In the genomic region with DNA sequence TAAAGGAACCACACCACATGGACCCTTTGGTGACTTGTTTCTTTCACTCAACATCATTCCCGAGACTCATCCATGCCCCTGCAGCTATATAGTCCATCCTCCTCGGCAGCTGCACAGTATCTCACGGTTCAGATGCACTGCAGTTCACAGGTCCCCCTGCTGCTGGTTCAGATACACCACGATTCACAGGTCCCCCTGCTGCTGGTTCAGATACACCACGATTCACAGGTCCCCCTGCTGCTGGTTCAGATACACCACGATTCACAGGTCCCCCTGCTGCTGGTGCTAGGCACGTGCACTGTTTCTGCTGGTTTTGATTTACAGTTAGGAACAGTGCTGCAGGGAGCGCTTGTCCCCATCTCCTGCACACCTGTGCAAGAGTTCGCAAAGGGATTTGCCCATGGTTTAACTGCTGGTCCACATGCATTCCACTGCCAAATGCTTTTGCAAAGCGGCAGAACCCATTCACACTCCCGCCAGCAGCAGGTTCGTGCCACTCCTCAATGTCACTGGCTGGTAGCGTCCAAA, we compare ENCODE assay signal across 8 cellular contexts. TPM values are rescaled to one million over a fixed set of nuclear protein-coding genes. Genes with fewer than 3 reads are reported as not detected.
DNase-seq lines count a peak whose midpoint lies in the region; ATAC-seq and TF ChIP-seq lines count a peak whose summit lies in the region.
"Had no signal": no experiment of that assay in that cellular context is flagged by ENCODE, and none has a peak within 500 bp of the region (broad histone marks: within the 10 kb centered on the region; RNA-seq: fewer than 3 reads in every experiment).

No MANE protein-coding gene starts in this region.

- intact Hi-C loops in heart left ventricle (cut with DNase I), result loop anchor here in 3 of 10 donors (5.0 to 10.0 kb wide), 4 partner anchors 41 to 59 kb away; partner anchors contain the start of gene TAF1C (in 1 of the 3)

- peaks cover 0 to 46% (median 13%) of the 10 kb centered on the region in 12 donors for H3K4me1 ChIP-seq in heart left ventricle

- no peak overlapping the region for H3K27ac ChIP-seq in heart left ventricle

- H3K4me3 ChIP-seq in choroid plexus epithelial cell (ENCODE audit: low read depth, low read length) (no peak overlapping the region), heart left ventricle (no peak overlapping the region)

- no peaks in the 10 kb centered on the region for H3K9me3 ChIP-seq in heart left ventricle

- ATAC-seq in GM21390 (IDR thresholded peaks at IDR 0.05; ENCODE audit: unreplicated experiment) (no peak), heart left ventricle (no peak)

- no peak for TF ChIP-seq POLR2A in heart left ventricle (IDR thresholded peaks at IDR 0.05)

- peak; percentile 19 for DNase-seq in NCI-H748 (lab: John Stamatoyannopoulos, UW; ENCODE audit: unreplicated experiment)
- no peak for DNase-seq in NCI-H748 treated with DMSO at 0.1 percent for 48 hours (lab: John Stamatoyannopoulos, UW)
- DNase-seq in HuH-7.5 (ENCODE audit: low spot score), result peak; percentile 36
- DNase-seq in choroid plexus epithelial cell (ENCODE audit: low read depth), result no peak
- no peak for DNase-seq in heart left ventricle
- DNase-seq: amygdala had no signal

- WGBS in heart left ventricle, 4 donors, result 52 to 82% (median 61%) methylated on average over 13 of the region's 13 CpGs

- TF ChIP-seq CTCF in choroid plexus epithelial cell (conservative IDR thresholded peaks at IDR 0.05; ENCODE audit: low read depth, low read length), result peak; percentile 26
- no peak for TF ChIP-seq CTCF in heart left ventricle (IDR thresholded peaks at IDR 0.05)

- H3K36me3 ChIP-seq in heart left ventricle, result no peaks in the 10 kb centered on the region

- H3K27me3 ChIP-seq in heart left ventricle, result no peaks in the 10 kb centered on the region

RNA-seq across cellular contexts. Expression of gene HSDL1, which starts 3.8 kb away (rescaled TPM):
- total RNA-seq in heart left ventricle, result 10 to 100 TPM; 15.8 to 46.8 (median 23.4) TPM
- 10 to 100 TPM; 12.8 to 16.1 TPM for polyA plus RNA-seq in heart left ventricle

RNA-seq across cellular contexts. Expression of gene DNAAF1, which starts 3.9 kb away (rescaled TPM):
- total RNA-seq in heart left ventricle, result under 1 TPM in 3 of 9 donors, not detected in 6; 0.20 to 0.32 (median 0.25) TPM
- polyA plus RNA-seq in heart left ventricle, result under 1 TPM; 0.15 to 0.38 TPM
- total RNA-seq: myocyte had no signal

RNA-seq across cellular contexts. Expression of gene MBTPS1, which starts 24.5 kb away (rescaled TPM):
- total RNA-seq in heart left ventricle, result 10 to 100 TPM; 57.3 to 91.4 (median 68.6) TPM
- polyA plus RNA-seq in heart left ventricle, result 10 to 100 TPM; 37.2 to 54.2 TPM

RNA-seq across cellular contexts. Expression of gene TAF1C, which starts 45.6 kb away (rescaled TPM):
- total RNA-seq in heart left ventricle, result 10 to 100 TPM; 16.3 to 24.3 (median 21.8) TPM
- 10 to 100 TPM; 22.6 to 34.4 TPM for polyA plus RNA-seq in heart left ventricle

RNA-seq across cellular contexts. Expression of gene ADAD2, which starts 49.8 kb away (rescaled TPM):
- 1 to 10 TPM in 2 of 9 donors, under 1 TPM in 4, not detected in 3; 0.21 to 1.3 (median 0.58) TPM for total RNA-seq in heart left ventricle
- polyA plus RNA-seq in heart left ventricle, result 1 to 10 TPM in 1 of 2 donors, under 1 TPM in 1; 0.36 to 1.2 TPM
- total RNA-seq: myocyte had no signal

Comparison
In these comparisons a context has a peak if more than half of its experiments do, and no peak if none do; other contexts are left out.
1. DNase-seq: peak in NCI-H748 (single experiment) and HuH-7.5 (single experiment); none in NCI-H748 treated with DMSO at 0.1 percent for 48 hours (single experiment), choroid plexus epithelial cell (single experiment) and heart left ventricle (0 of 5).